ENCODE assay signal across 8 cellular contexts in the genomic region with DNA sequence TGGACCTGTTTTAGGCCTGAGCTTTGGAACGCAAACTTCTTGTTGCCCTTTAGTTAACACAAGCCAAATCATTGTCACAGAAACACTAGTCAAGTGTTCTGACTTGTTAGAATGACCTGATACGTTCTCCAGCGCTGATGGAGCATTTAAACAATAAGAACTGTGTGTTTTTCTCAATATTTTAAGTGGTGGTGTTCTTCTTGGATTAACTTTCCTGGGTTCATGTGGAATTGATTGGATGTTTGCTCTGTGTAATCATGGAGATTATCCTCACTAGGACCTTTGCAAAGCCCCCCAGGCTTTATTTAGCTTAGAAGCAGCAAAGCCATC. TPM values are rescaled to one million over a fixed set of nuclear protein-coding genes. Genes with fewer than 3 reads are reported as not detected.
A peak's percentile ranks its signal among the peaks of the same experiment; 100 is the strongest.
DNase-seq lines count a peak whose midpoint lies in the region; ATAC-seq and TF ChIP-seq lines count a peak whose summit lies in the region.

No MANE protein-coding gene starts in this region.

- H4K12ac ChIP-seq in trophoblast cell (ENCODE audit: low read depth, low read length): no peak overlapping the region

- TF ChIP-seq EP300 in ovary (IDR thresholded peaks at IDR 0.05): no peak

- CTCF ChIA-PET in Calu3 (lab: Charles Lee): interaction anchor here (0.8 to 4.8 kb wide), 6 partner anchors 11 to 160 kb away, joined by 3 to 73 read pairs (median 3); no protein-coding TSS in a partner anchor
- CTCF ChIA-PET in RWPE1 (lab: Yijun Ruan, JAX): interaction anchor here (0.6 to 2.8 kb wide), 3 partner anchors 61 to 250 kb away, joined by 3 to 13 read pairs (median 4); no protein-coding TSS in a partner anchor

- no CpG with 5 or more reads among the region's 3 CpGs for WGBS in trophoblast cell (ENCODE audit: extremely low coverage, insufficient coverage, insufficient read length)
- 62 to 69% (median 63%) methylated on average over 3 of the region's 3 CpGs for WGBS in ovary, 3 donors

- no peak overlapping the region for H3K9ac ChIP-seq in trophoblast cell (ENCODE audit: low read length)

- intact Hi-C loops in Calu3 (cut with micrococcal nuclease; ENCODE audit: unreplicated experiment) (loop anchor here (10.0 kb wide), 1 partner anchor 128 kb away; no protein-coding TSS in a partner anchor), ovary (cut with DNase I) (loop anchor here in 2 of 4 donors (10.0 kb wide), 3 partner anchors 118 to 158 kb away; no protein-coding TSS in a partner anchor)

- POLR2A ChIA-PET in RWPE1 (lab: Yijun Ruan, JAX; ENCODE audit: low non-redundant PET): no interaction called here

- no peak overlapping the region for H3K23ac ChIP-seq in trophoblast cell (ENCODE audit: low read length)

- H3K4me1 Mint-ChIP-seq in Calu3 (ENCODE audit: low read depth, unreplicated experiment): peaks cover 53% of the 10 kb centered on the region

- DNase-seq in Calu3: no peak
- no peak for DNase-seq in RWPE1 (ENCODE audit: low spot score)
- no peak for DNase-seq in epithelial cell of prostate (ENCODE audit: low read depth, low spot score)
- peak in 1 of 2 donors; percentile 17 for DNase-seq in trophoblast cell
- no peak for DNase-seq in ovary
- no peak for DNase-seq in cerebellum (ENCODE audit: low spot score)

- peaks cover 30% of the 10 kb centered on the region for H3K79me1 ChIP-seq in trophoblast cell (ENCODE audit: low read length)

- ATAC-seq in GM21619 (IDR thresholded peaks at IDR 0.05; ENCODE audit: unreplicated experiment): no peak
- no peak for ATAC-seq in HG02884 (IDR thresholded peaks at IDR 0.05; ENCODE audit: unreplicated experiment)

- H3K79me2 ChIP-seq in trophoblast cell (ENCODE audit: control insufficient read depth, insufficient read depth, low read length, poor library complexity): peaks cover 33% of the 10 kb centered on the region

- peak overlapping the region; percentile 41 for H2BK120ac ChIP-seq in trophoblast cell (ENCODE audit: insufficient read depth, low read length, poor library complexity)

- TSS peak; percentile 21 for BruUV-seq in Calu3 (replicated peaks; lab: Mats Ljungman, UMichigan)

- H3K36me3 ChIP-seq in trophoblast cell (ENCODE audit: control insufficient read depth in 1 of 2, insufficient read depth in 2 of 2, low read length in 2 of 2) (peaks cover 0 to 2% of the 10 kb centered on the region in 2 experiments), ovary (no peaks in the 10 kb centered on the region)

- H2BK12ac ChIP-seq in trophoblast cell (ENCODE audit: low read length): no peak overlapping the region

- TF ChIP-seq POLR2A in ovary (IDR thresholded peaks at IDR 0.05): no peak

- no peaks in the 10 kb centered on the region for H3K27me3 Mint-ChIP-seq in Calu3 (ENCODE audit: unreplicated experiment)

- peak overlapping the region; percentile 95 for H3K4me3 Mint-ChIP-seq in Calu3 (ENCODE audit: low read depth, unreplicated experiment)

- H3K9me3 ChIP-seq in trophoblast cell (ENCODE audit: insufficient read depth, low read depth, low read length) (no peaks in the 10 kb centered on the region), ovary (no peaks in the 10 kb centered on the region)

- peak overlapping the region; percentile 17 for H4K91ac ChIP-seq in trophoblast cell (ENCODE audit: low read depth, low read length)

- peak overlapping the region; percentile 34 for H4K8ac ChIP-seq in trophoblast cell (ENCODE audit: low read depth, low read length)

- H3K27ac ChIP-seq in RWPE1 (0 out of 2 replicates have a peak overlapping the region, but pooled peaks have one; percentile 3), epithelial cell of prostate (peak overlapping the region; percentile 77), trophoblast cell (ENCODE audit: low read depth, low read length) (peak overlapping the region; percentile 84), ovary (no peak overlapping the region)

- H3K27ac Mint-ChIP-seq in Calu3 (ENCODE audit: unreplicated experiment): peak overlapping the region; percentile 50

- H3K4me1 ChIP-seq in trophoblast cell (ENCODE audit: control insufficient read depth in 1 of 2, insufficient read depth in 2 of 2, low read length in 2 of 2): peaks cover 0 to 9% of the 10 kb centered on the region in 2 experiments
- H3K4me1 ChIP-seq in ovary (ENCODE audit: insufficient read depth): peaks cover 6% of the 10 kb centered on the region

- TF ChIP-seq CTCF in Calu3 (IDR thresholded peaks at IDR 0.05; ENCODE audit: unreplicated experiment): no peak
- no peak for TF ChIP-seq CTCF in RWPE1 (conservative IDR thresholded peaks at IDR 0.05; ENCODE audit: low read depth)
- TF ChIP-seq CTCF in ovary (IDR thresholded peaks at IDR 0.05): no peak

- no peaks in the 10 kb centered on the region for H3K27me3 ChIP-seq in trophoblast cell (ENCODE audit: insufficient read depth, low read length)
- H3K27me3 ChIP-seq in ovary: no peaks in the 10 kb centered on the region

- H3K4ac ChIP-seq in trophoblast cell (ENCODE audit: low read depth, low read length): peak overlapping the region; percentile 90

- peak overlapping the region; percentile 92 for H3K4me3 ChIP-seq in trophoblast cell (ENCODE audit: low read depth, low read length)
- no peak overlapping the region for H3K4me3 ChIP-seq in ovary

- H3K9me3 Mint-ChIP-seq in Calu3 (ENCODE audit: low read depth, unreplicated experiment): no peaks in the 10 kb centered on the region

- no peak overlapping the region for H2AK5ac ChIP-seq in trophoblast cell (ENCODE audit: low read length)

- H3K36me3 Mint-ChIP-seq in Calu3 (ENCODE audit: insufficient read depth, unreplicated experiment): peaks cover 50% of the 10 kb centered on the region

- H3K14ac ChIP-seq in trophoblast cell (ENCODE audit: low read length): peak overlapping the region; percentile 69

- H3K4me2 ChIP-seq in trophoblast cell (ENCODE audit: low read length): peak overlapping the region; percentile 85

- H3K18ac ChIP-seq in trophoblast cell (ENCODE audit: low read length): no peak overlapping the region

- H2BK5ac ChIP-seq in trophoblast cell (ENCODE audit: low read depth, low read length, poor library complexity): peak overlapping the region; percentile 80

- H2AFZ ChIP-seq in trophoblast cell (ENCODE audit: insufficient read depth, low read length, poor library complexity): no peak overlapping the region

RNA-seq across cellular contexts. Expression of a gene that starts 1.6 kb away (rescaled TPM):
- total RNA-seq in Calu3 (2022) (26.6 TPM in 2 replicates), ovary (10 to 100 TPM in 4 of 7 donors, 1 to 10 TPM in 3; 4.9 to 20.6 (median 10.2) TPM), cerebellum (19.3 TPM)
- 43.6 and 44.5 TPM in 2 replicates for polyA plus RNA-seq in trophoblast cell (2013)
- polyA plus RNA-seq in ovary: 1 to 10 TPM; 4.3 to 4.9 TPM

Comparison
In these comparisons a context has a peak if more than half of its experiments do, and no peak if none do; other contexts are left out.
1. H3K27ac ChIP-seq: peak in RWPE1 (single experiment), epithelial cell of prostate (single experiment) and trophoblast cell (single experiment); none in ovary (0 of 2).